Comparison of ENCODE assay signal across 23 cellular contexts in genomic region chr21:34950980-34951379, GRCh38.
"Had no signal": no experiment of that assay in that cellular context is flagged by ENCODE, and none has a peak within 500 bp of the region (broad histone marks: within the 10 kb centered on the region; RNA-seq: fewer than 3 reads in every experiment).

No MANE protein-coding gene starts in this region.

- H3K36me3 ChIP-seq: colonic mucosa, left ventricle myocardium inferior had no signal

- FAIRE-seq: kidney had no signal

- ATAC-seq: activated CD8-positive, alpha-beta memory T cell treated with anti-CD3 and anti-CD28 coated beads, Interleukin-2, amount 10 ng/mL, durations not matched to agents 7 days and 5 days; activated T-helper 17 cell treated with anti-CD3 and anti-CD28 coated beads, Interleukin-2, amount 50 U/mL, for 72 hours; foreskin keratinocyte had no signal

- H3K27ac ChIP-seq: colonic mucosa, foreskin keratinocyte, hepatocyte, left ventricle myocardium inferior had no signal

- H3K9me3 ChIP-seq: colonic mucosa had no signal

- H3K27me3 ChIP-seq: colonic mucosa, foreskin keratinocyte, hepatocyte had no signal

- H3K4me3 ChIP-seq: colonic mucosa, hepatocyte, left ventricle myocardium inferior had no signal

- H3K4me1 ChIP-seq: colonic mucosa, foreskin keratinocyte, left ventricle myocardium inferior had no signal

- DNase-seq: activated CD4-positive, alpha-beta memory T cell treated with anti-CD3 and anti-CD28 coated beads, Interleukin-2, amount 10 ng/mL, durations not matched to agents 7 days and 5 days; activated CD4-positive, alpha-beta T cell treated with anti-CD3 and anti-CD28 coated beads for 48 hours; activated CD4-positive, CD25-positive, alpha-beta regulatory T cell; activated CD8-positive, alpha-beta memory T cell treated with anti-CD3 and anti-CD28 coated beads, Interleukin-2, amount 10 ng/mL, durations not matched to agents 7 days and 5 days; activated naive CD4-positive, alpha-beta T cell treated with anti-CD3 and anti-CD28 coated beads for 36 hours; activated T-cell treated with anti-CD3 and anti-CD28 coated beads, Interleukin-2, amount 50 U/mL, for 1 hour; anterior cingulate cortex; colonic mucosa; endodermal cell; kidney; left ventricle myocardium inferior; mammary epithelial cell; midbrain; nephron progenitor cell; nucleus accumbens; posterior cingulate gyrus; stimulated activated CD4-positive, alpha-beta T cell treated with anti-CD3 and anti-CD28 coated beads, Interleukin-12 subunit alpha, Interleukin-12 subunit beta, amount 100 ng/mL, for 4 hours; stimulated activated CD4-positive, alpha-beta T cell treated with anti-CD3 and anti-CD28 coated beads, Interleukin-1b, Interleukin-23, amount 100 ng/mL, for 48 hours; stimulated activated CD8-positive, alpha-beta memory T cell treated with anti-CD3 and anti-CD28 coated beads, Interleukin-4, amount 100 ng/mL, for 48 hours; stimulated activated naive CD4-positive, alpha-beta T cell had no signal
